Comparison of ENCODE assay signal across 14 cellular contexts in genomic region chr1:94919241-94920030, GRCh38. TPM values are rescaled to one million over a fixed set of nuclear protein-coding genes. Genes with fewer than 3 reads are reported as not detected.
A peak's percentile ranks its signal among the peaks of the same experiment; 100 is the strongest.
DNase-seq lines count a peak whose midpoint lies in the region; ATAC-seq and TF ChIP-seq lines count a peak whose summit lies in the region.
"Had no signal": no experiment of that assay in that cellular context is flagged by ENCODE, and none has a peak within 500 bp of the region (broad histone marks: within the 10 kb centered on the region; RNA-seq: fewer than 3 reads in every experiment).

No MANE protein-coding gene starts in this region.

- H3K27ac ChIP-seq in right atrium auricular region (no peak overlapping the region), mucosa of rectum (ENCODE audit: low read depth in 2 of 2, low read length in 2 of 2) (peak overlapping the region; percentile 26 to 46)
- H3K27ac ChIP-seq: SJCRH30 had no signal

- DNase-seq in Right ventricle myocardium inferior (ENCODE audit: missing footprints) (no peak), right atrium auricular region (ENCODE audit: low spot score) (no peak), endothelial cell (ENCODE audit: low spot score) (no peak), NCI-H446 treated with DMSO at 0.1 percent for 48 hours (lab: John Stamatoyannopoulos, UW) (no peak), islet precursor cell (no peak), cerebellar cortex (ENCODE audit: low spot score) (no peak)
- DNase-seq: activated B cell treated with CpG ODN at 0.5 μM for 24 hours, activated gamma-delta T cell treated with Interleukin-2 at 50 U/mL for 16 hours, cortex of kidney, heart right ventricle, NCI-H345, SJCRH30 had no signal

- H3K4me1 Mint-ChIP-seq in endothelial cell (ENCODE audit: unreplicated experiment), result peaks cover 84% of the 10 kb centered on the region

- H3K27me3 Mint-ChIP-seq in endothelial cell (ENCODE audit: unreplicated experiment), result peaks cover 11% of the 10 kb centered on the region

- peak overlapping the region; percentile 61 for H3K27ac Mint-ChIP-seq in endothelial cell (ENCODE audit: unreplicated experiment)
- H3K27ac Mint-ChIP-seq: activated B cell treated with CpG ODN at 0.5 μM for 24 hours had no signal

- no peaks in the 10 kb centered on the region for H3K9me3 Mint-ChIP-seq in endothelial cell (ENCODE audit: unreplicated experiment)
- H3K9me3 Mint-ChIP-seq: activated B cell treated with CpG ODN at 0.5 μM for 24 hours had no signal

- H3K27me3 ChIP-seq in right atrium auricular region (no peaks in the 10 kb centered on the region), mucosa of rectum (ENCODE audit: control insufficient read depth in 2 of 2, insufficient read depth in 2 of 2, low read length in 2 of 2) (no peaks in the 10 kb centered on the region)
- H3K27me3 ChIP-seq: SJCRH30 had no signal

- H3K4me1 ChIP-seq in right atrium auricular region (peaks cover 0 to 92% of the 10 kb centered on the region in 2 donors), mucosa of rectum (ENCODE audit: control insufficient read depth in 2 of 2, insufficient read depth in 2 of 2, low read length in 2 of 2) (peaks cover 18 to 34% of the 10 kb centered on the region in 2 donors)

- H3K36me3 Mint-ChIP-seq in endothelial cell (ENCODE audit: low read depth, unreplicated experiment), result peaks cover 55% of the 10 kb centered on the region

- peak overlapping the region in 1 of 2 donors; percentile 10 for H3K9ac ChIP-seq in mucosa of rectum (ENCODE audit: low read depth in 1 of 2, low read length in 2 of 2)

- intact Hi-C loops in Right ventricle myocardium inferior (cut with DNase I), result no loop called here

- ATAC-seq in Right ventricle myocardium inferior, result peak; percentile 38
- no peak for ATAC-seq in HG03108 (IDR thresholded peaks at IDR 0.05; ENCODE audit: unreplicated experiment)

- H3K4me3 ChIP-seq in right atrium auricular region, result no peak overlapping the region
- H3K4me3 ChIP-seq in mucosa of rectum (ENCODE audit: low read length in 2 of 2), result peak overlapping the region in 1 of 2 donors; percentile 34
- H3K4me3 ChIP-seq: heart right ventricle, SJCRH30 had no signal

- no peaks in the 10 kb centered on the region for H3K36me3 ChIP-seq in right atrium auricular region
- H3K36me3 ChIP-seq in mucosa of rectum (ENCODE audit: control insufficient read depth in 2 of 2, insufficient read depth in 2 of 2, low read length in 2 of 2), result no peaks in the 10 kb centered on the region

- H3K4me3 Mint-ChIP-seq in endothelial cell (ENCODE audit: unreplicated experiment), result peak overlapping the region; percentile 17
- H3K4me3 Mint-ChIP-seq: activated B cell treated with CpG ODN at 0.5 μM for 24 hours had no signal

- TF ChIP-seq CTCF in right atrium auricular region (IDR thresholded peaks at IDR 0.05) (no peak), endothelial cell (IDR thresholded peaks at IDR 0.05; ENCODE audit: unreplicated experiment) (no peak)

- H3K9me3 ChIP-seq in right atrium auricular region, result no peaks in the 10 kb centered on the region
- no peaks in the 10 kb centered on the region for H3K9me3 ChIP-seq in mucosa of rectum (ENCODE audit: control insufficient read depth in 2 of 2, low read length in 2 of 2)
- H3K9me3 ChIP-seq: heart right ventricle, SJCRH30 had no signal

RNA-seq across cellular contexts. Expression of gene CNN3, which starts 7.5 kb away (rescaled TPM):
- 57.0 TPM for total RNA-seq in Right ventricle myocardium inferior
- total RNA-seq in right atrium auricular region, result 100 to 1,000 TPM in 1 of 2 donors, 10 to 100 TPM in 1; 82.2 to 124 TPM
- total RNA-seq in endothelial cell (ENCODE audit: unreplicated experiment), result 596 TPM

Comparison
In these comparisons a context has a peak if more than half of its experiments do, and no peak if none do; other contexts are left out.
1. H3K27ac ChIP-seq: peak in mucosa of rectum (2 of 2); none in right atrium auricular region (0 of 2).